ENCODE assay signal across 14 cellular contexts in the genomic region with DNA sequence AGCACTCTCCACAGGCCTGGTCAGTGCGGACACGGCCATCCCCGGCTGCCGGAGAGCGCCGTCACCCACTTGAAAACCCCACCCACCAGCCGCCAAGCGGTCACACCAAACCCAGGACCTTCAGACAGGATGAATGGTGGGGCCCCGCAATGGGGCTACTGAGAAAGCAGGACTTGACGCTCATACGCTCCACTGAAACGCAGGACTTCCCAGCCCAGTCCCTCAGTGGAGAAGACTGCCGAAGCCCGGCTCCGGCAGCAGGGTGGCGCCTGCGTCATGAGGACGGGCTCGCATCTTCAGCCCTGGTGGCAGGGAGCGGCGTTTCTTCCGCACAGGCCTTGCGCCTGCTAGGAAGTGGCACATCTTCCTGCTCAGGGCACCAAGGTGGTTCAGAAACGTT. TPM values are rescaled to one million over a fixed set of nuclear protein-coding genes. Genes with fewer than 3 reads are reported as not detected.
A peak's percentile ranks its signal among the peaks of the same experiment; 100 is the strongest.
DNase-seq lines count a peak whose midpoint lies in the region; ATAC-seq and TF ChIP-seq lines count a peak whose summit lies in the region.
"Had no signal": no experiment of that assay in that cellular context is flagged by ENCODE, and none has a peak within 500 bp of the region (broad histone marks: within the 10 kb centered on the region; RNA-seq: fewer than 3 reads in every experiment).

No MANE protein-coding gene starts in this region.

- H3K4me3 ChIP-seq in H7 (ENCODE audit: insufficient read depth, low read depth, low read length), result no peak overlapping the region
- no peak overlapping the region for H3K4me3 ChIP-seq in mammary epithelial cell (replicated peaks in 1 of 3; ENCODE audit: insufficient read depth in 1 of 3, low read depth in 2 of 3, low read length in 3 of 3)
- H3K4me3 ChIP-seq in osteoblast (ENCODE audit: insufficient read depth, low read length), result no peak overlapping the region

- H3K4me3 Mint-ChIP-seq in activated CD4-positive, alpha-beta T cell treated with anti-CD3 and anti-CD28 coated beads, Interleukin-2, amount 10 ng/mL, durations not matched to agents 7 days and 5 days, result no peak overlapping the region
- no peak overlapping the region for H3K4me3 Mint-ChIP-seq in activated CD4-positive, alpha-beta T cell treated with anti-CD3 and anti-CD28 coated beads for 36 hours

- no peaks in the 10 kb centered on the region for H3K27me3 ChIP-seq in H7 (ENCODE audit: control insufficient read depth, insufficient read depth, low read length)
- H3K27me3 ChIP-seq in mammary epithelial cell (ENCODE audit: insufficient read depth, low read length), result no peaks in the 10 kb centered on the region
- H3K27me3 ChIP-seq in osteoblast (ENCODE audit: insufficient read depth, low read length), result no peaks in the 10 kb centered on the region

- WGBS in mammary epithelial cell (ENCODE audit: low coverage, missing lambda C conversion rate), result 97% methylated on average over 20 of the region's 24 CpGs

- no peak overlapping the region for H2AFZ ChIP-seq in mammary epithelial cell (ENCODE audit: low read depth, low read length)
- no peak overlapping the region for H2AFZ ChIP-seq in osteoblast (ENCODE audit: low read length)

- no peaks in the 10 kb centered on the region for H3K27me3 Mint-ChIP-seq in activated CD4-positive, alpha-beta T cell treated with anti-CD3 and anti-CD28 coated beads, Interleukin-2, amount 10 ng/mL, durations not matched to agents 7 days and 5 days
- no peaks in the 10 kb centered on the region for H3K27me3 Mint-ChIP-seq in activated CD4-positive, alpha-beta T cell treated with anti-CD3 and anti-CD28 coated beads for 36 hours

- no peak overlapping the region for H3K4me2 ChIP-seq in mammary epithelial cell (ENCODE audit: insufficient read depth, low read depth, low read length)
- no peak overlapping the region for H3K4me2 ChIP-seq in osteoblast (ENCODE audit: insufficient read depth, low read length)

- in situ Hi-C loops in mammary epithelial cell (cut with MboI; ENCODE audit: low sequenced_read_pairs in 2 of 2) (no loop called here), GM13977 (cut with MboI; ENCODE audit: low pct_unique_long_range_greater_than_20kb, low sequenced_read_pairs, unreplicated experiment) (no loop called here)

- POLR2A ChIA-PET in activated CD4-positive, alpha-beta T cell treated with anti-CD3 and anti-CD28 coated beads, Interleukin-2, amount 10 ng/mL, durations not matched to agents 7 days and 5 days (lab: Charles Lee), result no interaction called here
- POLR2A ChIA-PET in activated CD4-positive, alpha-beta T cell treated with anti-CD3 and anti-CD28 coated beads for 36 hours (lab: Charles Lee), result no interaction called here

- H3K9me3 ChIP-seq in mammary epithelial cell (replicated peaks; ENCODE audit: insufficient read depth, low read length) (no peaks in the 10 kb centered on the region), osteoblast (ENCODE audit: low read depth, low read length) (no peaks in the 10 kb centered on the region)

- no peak overlapping the region for H3K9ac ChIP-seq in mammary epithelial cell (ENCODE audit: insufficient read depth, low read length)

- DNase-seq in activated CD4-positive, alpha-beta T cell treated with anti-CD3 and anti-CD28 coated beads, Interleukin-2, amount 10 ng/mL, durations not matched to agents 7 days and 5 days, result no peak
- DNase-seq in activated CD4-positive, alpha-beta T cell treated with anti-CD3 and anti-CD28 coated beads for 36 hours, result no peak
- DNase-seq in H7 (peak; percentile 49), mammary epithelial cell (no peak), osteoblast (ENCODE audit: insufficient read length, low spot score, missing footprints) (no peak), SW 1271 (lab: John Stamatoyannopoulos, UW) (no peak), GM13977 (ENCODE audit: low spot score) (no peak)
- no peak for DNase-seq in activated CD8-positive, alpha-beta memory T cell treated with anti-CD3 and anti-CD28 coated beads for 24 hours
- DNase-seq: activated CD8-positive, alpha-beta T cell treated with anti-CD3 and anti-CD28 coated beads, Interleukin-2, amount 10 ng/mL, durations not matched to agents 7 days and 5 days; MM.1S; SHP77 treated with DMSO at 0.1 percent for 48 hours; T-helper 9 cell had no signal

- no peak overlapping the region for H3K27ac ChIP-seq in mammary epithelial cell (ENCODE audit: insufficient read depth, low read depth, low read length)
- H3K27ac ChIP-seq in osteoblast (ENCODE audit: low read depth, low read length), result peak overlapping the region; percentile 47
- H3K27ac ChIP-seq: epithelial cell of prostate had no signal

- dilution Hi-C loops in mammary epithelial cell (cut with HindIII; ENCODE audit: low sequenced_read_pairs), result loop anchor here (5.0 kb wide), 2 partner anchors 52 to 58 kb away; no protein-coding TSS in a partner anchor

- intact Hi-C loops in activated CD4-positive, alpha-beta T cell treated with anti-CD3 and anti-CD28 coated beads for 36 hours (cut with DNase I, micrococcal nuclease), result loop anchor here in 1 of 2 experiments (5.0 kb wide), 1 partner anchor 43 kb away; no protein-coding TSS in a partner anchor
- intact Hi-C loops in mammary epithelial cell (cut with micrococcal nuclease), result no loop called here

- ATAC-seq in activated CD4-positive, alpha-beta T cell treated with anti-CD3 and anti-CD28 coated beads for 36 hours, result no peak

- H3K27ac Mint-ChIP-seq in activated CD4-positive, alpha-beta T cell treated with anti-CD3 and anti-CD28 coated beads, Interleukin-2, amount 10 ng/mL, durations not matched to agents 7 days and 5 days, result peak overlapping the region; percentile 27
- H3K27ac Mint-ChIP-seq in activated CD4-positive, alpha-beta T cell treated with anti-CD3 and anti-CD28 coated beads for 36 hours, result no peak overlapping the region

- H4K20me1 ChIP-seq in mammary epithelial cell (ENCODE audit: insufficient read depth, low read length) (no peaks in the 10 kb centered on the region), osteoblast (ENCODE audit: insufficient read depth, low read length) (peaks cover 2% of the 10 kb centered on the region)

- H3K4me1 ChIP-seq in mammary epithelial cell (ENCODE audit: insufficient read depth, low read length) (peaks cover 38% of the 10 kb centered on the region), osteoblast (ENCODE audit: insufficient read depth, low read length) (peaks cover 26% of the 10 kb centered on the region)

- peaks cover 51% of the 10 kb centered on the region for H3K36me3 Mint-ChIP-seq in activated CD4-positive, alpha-beta T cell treated with anti-CD3 and anti-CD28 coated beads, Interleukin-2, amount 10 ng/mL, durations not matched to agents 7 days and 5 days (ENCODE audit: low read depth)
- peaks cover 35% of the 10 kb centered on the region for H3K36me3 Mint-ChIP-seq in activated CD4-positive, alpha-beta T cell treated with anti-CD3 and anti-CD28 coated beads for 36 hours (ENCODE audit: low read depth)

- peaks cover 4% of the 10 kb centered on the region for H3K9me3 Mint-ChIP-seq in activated CD4-positive, alpha-beta T cell treated with anti-CD3 and anti-CD28 coated beads, Interleukin-2, amount 10 ng/mL, durations not matched to agents 7 days and 5 days
- peaks cover 3% of the 10 kb centered on the region for H3K9me3 Mint-ChIP-seq in activated CD4-positive, alpha-beta T cell treated with anti-CD3 and anti-CD28 coated beads for 36 hours (ENCODE audit: low read depth)

- CTCF ChIA-PET in activated CD4-positive, alpha-beta T cell treated with anti-CD3 and anti-CD28 coated beads, Interleukin-2, amount 10 ng/mL, durations not matched to agents 7 days and 5 days (lab: Charles Lee), result interaction anchor here (1.1 to 1.9 kb wide), 3 partner anchors 11 to 147 kb away, joined by 3 to 7 read pairs (median 5); no protein-coding TSS in a partner anchor
- CTCF ChIA-PET in activated CD4-positive, alpha-beta T cell treated with anti-CD3 and anti-CD28 coated beads for 36 hours (lab: Charles Lee), result interaction anchor here (0.6 to 1.5 kb wide), 2 partner anchors 46 to 93 kb away, joined by 3 to 4 read pairs; no protein-coding TSS in a partner anchor
- CTCF ChIA-PET in mammary epithelial cell (lab: Charles Lee; ENCODE audit: low non-redundant PET), result no interaction called here

- H3K79me2 ChIP-seq in mammary epithelial cell (ENCODE audit: insufficient read depth, low read length), result peaks cover 25% of the 10 kb centered on the region
- H3K79me2 ChIP-seq in osteoblast (ENCODE audit: insufficient read depth, low read length), result peaks cover 20% of the 10 kb centered on the region

- H3K36me3 ChIP-seq in H7 (replicated peaks; ENCODE audit: control insufficient read depth, insufficient read depth, low read length) (peaks cover 9% of the 10 kb centered on the region), mammary epithelial cell (ENCODE audit: insufficient read depth, low read length) (peaks cover 15% of the 10 kb centered on the region), osteoblast (ENCODE audit: insufficient read depth, low read length) (peaks cover 32% of the 10 kb centered on the region)

- BruUV-seq in mammary epithelial cell (replicated peaks; lab: Mats Ljungman, UMichigan), result TSS peak; percentile 68

- TF ChIP-seq CTCF in mammary epithelial cell (conservative IDR thresholded peaks at IDR 0.05 in 1 of 2, IDR thresholded peaks at IDR 0.05 in 1 of 2; ENCODE audit: extremely low read depth in 1 of 2, insufficient read depth in 1 of 2, low read depth in 1 of 2, low read length in 2 of 2), result no peak
- TF ChIP-seq CTCF in osteoblast (IDR thresholded peaks at IDR 0.05; ENCODE audit: extremely low read depth, low read depth, low read length), result no peak
- TF ChIP-seq CTCF in GM13977 (IDR thresholded peaks at IDR 0.05; ENCODE audit: extremely low read depth, insufficient read depth, missing control alignments), result no peak

- peaks cover 50% of the 10 kb centered on the region for H3K4me1 Mint-ChIP-seq in activated CD4-positive, alpha-beta T cell treated with anti-CD3 and anti-CD28 coated beads, Interleukin-2, amount 10 ng/mL, durations not matched to agents 7 days and 5 days
- H3K4me1 Mint-ChIP-seq in activated CD4-positive, alpha-beta T cell treated with anti-CD3 and anti-CD28 coated beads for 36 hours, result peaks cover 47% of the 10 kb centered on the region

RNA-seq across cellular contexts. Expression of gene PHLDA2, which starts 15.3 kb away (rescaled TPM):
- total RNA-seq in activated CD4-positive, alpha-beta T cell treated with anti-CD3 and anti-CD28 coated beads, Interleukin-2, amount 10 ng/mL, durations not matched to agents 7 days and 5 days, result under 1 TPM; 0.35 to 0.45 TPM
- 1 to 10 TPM; 3.1 to 3.7 TPM for total RNA-seq in activated CD4-positive, alpha-beta T cell treated with anti-CD3 and anti-CD28 coated beads for 36 hours
- total RNA-seq in H7 (2014; rRNA removed; shearing (Covaris generic)), result 5.1 and 13.1 TPM in 2 replicates
- 100 to 1,000 TPM in 1 of 2 donors, 1 to 10 TPM in 1; 9.5 to 164 TPM for total RNA-seq in mammary epithelial cell
- 81.0 TPM for polyA plus RNA-seq in mammary epithelial cell
- polyA minus RNA-seq in mammary epithelial cell, result 23.0 TPM
- total RNA-seq in osteoblast, result 2.5 and 3.8 TPM in 2 replicates
- total RNA-seq: cerebellum had no signal

RNA-seq across cellular contexts. Expression of gene NAP1L4, which starts 47.6 kb away (rescaled TPM):
- 100 to 1,000 TPM; 354 to 367 TPM for total RNA-seq in activated CD4-positive, alpha-beta T cell treated with anti-CD3 and anti-CD28 coated beads, Interleukin-2, amount 10 ng/mL, durations not matched to agents 7 days and 5 days
- 100 to 1,000 TPM; 241 to 246 TPM for total RNA-seq in activated CD4-positive, alpha-beta T cell treated with anti-CD3 and anti-CD28 coated beads for 36 hours
- 140 and 142 TPM in 2 replicates for total RNA-seq in H7 (2014; rRNA removed; shearing (Covaris generic))
- total RNA-seq in mammary epithelial cell (100 to 1,000 TPM in 1 of 2 donors, 10 to 100 TPM in 1; 89.2 to 153 TPM), osteoblast (72.0 and 87.8 TPM in 2 replicates)
- polyA plus RNA-seq in mammary epithelial cell, result 106 TPM
- 90.9 TPM for polyA minus RNA-seq in mammary epithelial cell

RNA-seq across cellular contexts. Expression of gene CDKN1C, which starts 59.0 kb away (rescaled TPM):
- under 1 TPM; 0.29 to 0.40 TPM for total RNA-seq in activated CD4-positive, alpha-beta T cell treated with anti-CD3 and anti-CD28 coated beads, Interleukin-2, amount 10 ng/mL, durations not matched to agents 7 days and 5 days
- total RNA-seq in activated CD4-positive, alpha-beta T cell treated with anti-CD3 and anti-CD28 coated beads for 36 hours, result under 1 TPM; 0.21 to 0.53 TPM
- 58.4 and 60.9 TPM in 2 replicates for total RNA-seq in H7 (2014; rRNA removed; shearing (Covaris generic))
- total RNA-seq in mammary epithelial cell, result under 1 TPM; 0.38 to 0.50 TPM
- 0.08 TPM for polyA plus RNA-seq in mammary epithelial cell
- not detected for polyA minus RNA-seq in mammary epithelial cell
- 10.9 and 13.3 TPM in 2 replicates for total RNA-seq in osteoblast
